Comparison of ENCODE assay signal across 9 cellular contexts in genomic region chr10:85946713-85947326, GRCh38.
DNase-seq lines count a peak whose midpoint lies in the region; ATAC-seq and TF ChIP-seq lines count a peak whose summit lies in the region.
"Had no signal": no experiment of that assay in that cellular context is flagged by ENCODE, and none has a peak within 500 bp of the region (broad histone marks: within the 10 kb centered on the region; RNA-seq: fewer than 3 reads in every experiment).

No MANE protein-coding gene starts in this region.

- H3K4me1 Mint-ChIP-seq in progenitor cell of endocrine pancreas (ENCODE audit: low read depth): no peaks in the 10 kb centered on the region

- H3K27me3 Mint-ChIP-seq in progenitor cell of endocrine pancreas: peaks cover 3% of the 10 kb centered on the region

- DNase-seq in GDM1 (lab: John Stamatoyannopoulos, UW) (peak; percentile 46), GM19238 (ENCODE audit: insufficient read length, low spot score) (peak; percentile 10), MV-4-11 (lab: John Stamatoyannopoulos, UW) (peak; percentile 51), progenitor cell of endocrine pancreas (ENCODE audit: low spot score, unreplicated experiment) (no peak), WERI-Rb-1 (no peak), NCI-H1105 treated with DMSO at 0.1 percent for 48 hours (lab: John Stamatoyannopoulos, UW) (no peak), EL (no peak)
- DNase-seq: BE2C had no signal

- no peak for TF ChIP-seq CTCF in progenitor cell of endocrine pancreas (IDR thresholded peaks at IDR 0.05; ENCODE audit: unreplicated experiment)
- TF ChIP-seq CTCF in WERI-Rb-1 (IDR thresholded peaks at IDR 0.05; ENCODE audit: low read depth, low read length): no peak

- no peaks in the 10 kb centered on the region for H3K27me3 ChIP-seq in WERI-Rb-1 (ENCODE audit: insufficient read depth, low read depth, severe bottlenecking)
- H3K27me3 ChIP-seq: BE2C had no signal

- H3K4me3 Mint-ChIP-seq in progenitor cell of endocrine pancreas (ENCODE audit: low read depth): no peak overlapping the region

- peak; percentile 86 for ATAC-seq in HG02884 (IDR thresholded peaks at IDR 0.05; ENCODE audit: unreplicated experiment)

- H3K36me3 Mint-ChIP-seq in progenitor cell of endocrine pancreas (ENCODE audit: insufficient read depth): no peaks in the 10 kb centered on the region

- H3K4me3 ChIP-seq in WERI-Rb-1 (ENCODE audit: low read depth, low read length): no peak overlapping the region

- H3K27ac Mint-ChIP-seq in progenitor cell of endocrine pancreas: no peak overlapping the region

- H3K36me3 ChIP-seq in WERI-Rb-1: no peaks in the 10 kb centered on the region
- H3K36me3 ChIP-seq: BE2C had no signal

- no peaks in the 10 kb centered on the region for H3K9me3 ChIP-seq in WERI-Rb-1 (ENCODE audit: severe bottlenecking)
- H3K9me3 ChIP-seq: BE2C had no signal

- H3K9me3 Mint-ChIP-seq in progenitor cell of endocrine pancreas (ENCODE audit: low read depth): no peaks in the 10 kb centered on the region

- H3K27ac ChIP-seq in WERI-Rb-1: no peak overlapping the region

Comparison
In these comparisons a context has a peak if more than half of its experiments do, and no peak if none do; other contexts are left out.
1. DNase-seq: peak in GDM1 (single experiment), GM19238 (single experiment) and MV-4-11 (single experiment); none in progenitor cell of endocrine pancreas (single experiment), WERI-Rb-1 (single experiment), NCI-H1105 treated with DMSO at 0.1 percent for 48 hours (single experiment) and EL (single experiment).